1 cellular context compared by ENCODE assay signal in genomic region chr3:150762662-150763121, GRCh38.
TF ChIP-seq lines count a peak whose summit lies in the region.

No MANE protein-coding gene starts in this region.

TF ChIP-seq in H1, 55 proteins besides CTCF, POLR2A, EP300 and RAD21:
- no peak for TF ChIP-seq YY1 (IDR thresholded peaks at IDR 0.05; ENCODE audit: low read depth, low read length)
- no peak for TF ChIP-seq SRF (IDR thresholded peaks at IDR 0.05; ENCODE audit: low read depth, low read length)
- 0 out of 2 replicates have a peak, but pooled peaks have one; percentile 34 for TF ChIP-seq GABPA (IDR thresholded peaks at IDR 0.05; ENCODE audit: borderline replicate concordance, insufficient read depth, low read length)
- TF ChIP-seq RXRA (IDR thresholded peaks at IDR 0.05; ENCODE audit: insufficient read depth, low read depth, low read length), result no peak
- TF ChIP-seq KDM1A (IDR thresholded peaks at IDR 0.05; ENCODE audit: borderline replicate concordance, low read length), result no peak
- TF ChIP-seq SAP30 (IDR thresholded peaks at IDR 0.05; ENCODE audit: insufficient read depth, insufficient replicate concordance, low read length), result no peak
- no peak for TF ChIP-seq SIN3A (conservative IDR thresholded peaks at IDR 0.05 in 1 of 2, IDR thresholded peaks at IDR 0.05 in 1 of 2; ENCODE audit: low read depth in 1 of 2, low read length in 2 of 2)
- no peak for TF ChIP-seq CEBPB (IDR thresholded peaks at IDR 0.05; ENCODE audit: low read depth, low read length)
- peak; percentile 33; the same call in 1 of the 2 replicates for TF ChIP-seq PHF8 (conservative IDR thresholded peaks at IDR 0.05; ENCODE audit: low read depth, low read length)
- peak; percentile 81; the same call in 1 of the 2 replicates for TF ChIP-seq RBBP5 (IDR thresholded peaks at IDR 0.05; ENCODE audit: borderline replicate concordance, low read depth, low read length)
- TF ChIP-seq ZNF274 (IDR thresholded peaks at IDR 0.05; ENCODE audit: borderline replicate concordance, extremely low read depth, low read length), result no peak
- no peak for TF ChIP-seq EGR1 (IDR thresholded peaks at IDR 0.05; ENCODE audit: borderline replicate concordance, low read depth, low read length)
- no peak for TF ChIP-seq FOSL1 (IDR thresholded peaks at IDR 0.05; ENCODE audit: insufficient read depth, low read depth, low read length)
- no peak for TF ChIP-seq JUN (IDR thresholded peaks at IDR 0.05; ENCODE audit: low read depth, low read length)
